Comparison of ENCODE assay signal across 26 cellular contexts in genomic region chr5:60205071-60205470, GRCh38.
"Had no signal": no experiment of that assay in that cellular context is flagged by ENCODE, and none has a peak within 500 bp of the region (broad histone marks: within the 10 kb centered on the region; RNA-seq: fewer than 3 reads in every experiment).

No MANE protein-coding gene starts in this region.

- H3K36me3 ChIP-seq: colonic mucosa, esophagus muscularis mucosa, gastroesophageal sphincter, heart left ventricle, ovary, thoracic aorta, tibial nerve, upper lobe of left lung had no signal

- H3K4me1 ChIP-seq: colonic mucosa, foreskin keratinocyte, psoas muscle, tibial nerve had no signal

- H3K4me3 Mint-ChIP-seq: dendritic cell treated with granulocyte-macrophage colony-stimulating factor and Interleukin-4, amounts not matched to agents 40 ng/mL and 50 ng/mL, for 4 days; naive thymus-derived CD8-positive, alpha-beta T cell; nephron progenitor cell had no signal

- H3K9me3 ChIP-seq: colonic mucosa, esophagus muscularis mucosa, gastroesophageal sphincter, ovary, psoas muscle, thoracic aorta, upper lobe of left lung had no signal

- DNase-seq: colonic mucosa; effector CD8-positive, alpha-beta T cell; foreskin keratinocyte; kidney; mesenchymal stem cell; midbrain; naive thymus-derived CD8-positive, alpha-beta T cell; nephron progenitor cell; occipital lobe; ovary; psoas muscle; right cardiac atrium; stimulated activated CD4-positive, alpha-beta T cell treated with anti-CD3 and anti-CD28 coated beads, Interleukin-1b, Interleukin-23, amount 100 ng/mL, for 48 hours; stimulated activated CD4-positive, alpha-beta T cell treated with anti-CD3 and anti-CD28 coated beads, Interleukin-4, amount 100 ng/mL, for 1 hour; stimulated activated CD8-positive, alpha-beta memory T cell treated with anti-CD3 and anti-CD28 coated beads, Interleukin-4, amount 100 ng/mL, for 48 hours; stimulated activated naive CD8-positive, alpha-beta T cell treated with anti-CD3 and anti-CD28 coated beads, Interleukin-15, Interleukin-2, amounts not matched to agents 100 U/mL and 50 U/mL, for 24 hours had no signal

- H3K9me3 Mint-ChIP-seq: dendritic cell treated with granulocyte-macrophage colony-stimulating factor and Interleukin-4, amounts not matched to agents 40 ng/mL and 50 ng/mL, for 4 days; nephron progenitor cell had no signal

- H3K4me1 Mint-ChIP-seq: nephron progenitor cell had no signal

- H3K27me3 Mint-ChIP-seq: dendritic cell treated with granulocyte-macrophage colony-stimulating factor and Interleukin-4, amounts not matched to agents 40 ng/mL and 50 ng/mL, for 4 days had no signal

- ATAC-seq: foreskin keratinocyte; gastroesophageal sphincter; heart left ventricle; left lobe of liver; naive thymus-derived CD8-positive, alpha-beta T cell; psoas muscle; right cardiac atrium; stimulated activated naive CD8-positive, alpha-beta T cell treated with anti-CD3 and anti-CD28 coated beads, Interleukin-15, Interleukin-2, amounts not matched to agents 100 U/mL and 50 U/mL, for 24 hours had no signal

- H3K27ac ChIP-seq: colonic mucosa, esophagus muscularis mucosa, foreskin keratinocyte, gastroesophageal sphincter, heart left ventricle, hepatocyte, ovary, psoas muscle, skin epidermis, thoracic aorta, tibial nerve, upper lobe of left lung had no signal

- H3K27ac Mint-ChIP-seq: naive thymus-derived CD8-positive, alpha-beta T cell; nephron progenitor cell had no signal

- H3K36me3 Mint-ChIP-seq: naive thymus-derived CD8-positive, alpha-beta T cell had no signal

- H3K4me3 ChIP-seq: colonic mucosa, esophagus muscularis mucosa, gastroesophageal sphincter, heart left ventricle, hepatocyte, ovary, psoas muscle, skin epidermis, thoracic aorta, tibial nerve, upper lobe of left lung had no signal

- H3K27me3 ChIP-seq: colonic mucosa, esophagus muscularis mucosa, gastroesophageal sphincter, heart left ventricle, hepatocyte, ovary, tibial nerve, upper lobe of left lung had no signal
